16 cellular contexts compared by ENCODE assay signal in the genomic region with DNA sequence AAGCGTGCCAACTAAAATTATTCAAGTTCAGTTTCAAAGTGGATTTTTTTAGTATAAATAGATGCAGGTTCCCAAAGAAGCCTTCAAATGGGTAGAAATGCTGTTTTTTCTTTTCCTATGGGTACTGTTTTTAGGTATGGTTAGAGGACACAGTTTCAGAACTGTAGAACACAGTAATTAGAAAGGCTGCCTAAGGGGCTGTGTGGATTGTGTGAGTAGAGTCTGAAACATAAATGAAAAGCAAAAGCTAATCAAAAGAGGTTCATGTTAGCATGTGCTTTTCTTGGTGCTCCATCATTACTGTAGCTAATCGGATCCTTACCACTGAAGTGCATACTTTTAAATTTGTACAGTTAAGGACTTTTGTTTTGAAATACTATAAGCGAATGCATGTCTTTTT.
A peak's percentile ranks its signal among the peaks of the same experiment; 100 is the strongest.
DNase-seq lines count a peak whose midpoint lies in the region; ATAC-seq, FAIRE-seq and TF ChIP-seq lines count a peak whose summit lies in the region.
"Had no signal": no experiment of that assay in that cellular context is flagged by ENCODE, and none has a peak within 500 bp of the region (broad histone marks: within the 10 kb centered on the region; RNA-seq: fewer than 3 reads in every experiment).

No MANE protein-coding gene starts in this region.

- H4K20me1 ChIP-seq in GM12878 (ENCODE audit: control insufficient read depth, insufficient read depth) = no peaks in the 10 kb centered on the region

- TF ChIP-seq RAD21 in GM12878 (IDR thresholded peaks at IDR 0.05; ENCODE audit: insufficient read depth, low read depth, low read length) = no peak

- POLR2A ChIA-PET in GM12878 (lab: Charles Lee) = no interaction called here

- TF ChIP-seq POLR2A in GM12878 (IDR thresholded peaks at IDR 0.05; ENCODE audit: low read depth, low read length) (no peak), heart left ventricle (IDR thresholded peaks at IDR 0.05) (no peak)

- H2AFZ ChIP-seq in GM12878 (ENCODE audit: control insufficient read depth, low read depth, low read length) = no peak overlapping the region
- H2AFZ ChIP-seq: GM23338 had no signal

- H3K4me1 ChIP-seq in GM12878 (ENCODE audit: control insufficient read depth, insufficient read depth, low read length) = no peaks in the 10 kb centered on the region
- peaks cover 0 to 23% (median 2%) of the 10 kb centered on the region in 12 donors for H3K4me1 ChIP-seq in heart left ventricle

- SMC1A ChIA-PET in GM12878 (lab: Charles Lee; ENCODE audit: uncharacterized antibody, unreplicated experiment) = no interaction called here

- in situ Hi-C loops in GM12878 (cut with MboI) = no loop called here

- H3K36me3 Mint-ChIP-seq in natural killer cell (peaks cover 8% of the 10 kb centered on the region), memory B cell (peaks cover 8% of the 10 kb centered on the region)
- peaks cover 8% of the 10 kb centered on the region for H3K36me3 Mint-ChIP-seq in natural killer cell treated with Interleukin-12 subunit alpha and Interleukin-12 subunit beta and Interleukin-15 and Interleukin-18, amount 100 ng/mL, for 72 hours
- H3K36me3 Mint-ChIP-seq: CD4-positive, CD25-positive, alpha-beta regulatory T cell had no signal

- H3K9me3 Mint-ChIP-seq in natural killer cell (peaks cover 0 to 2% of the 10 kb centered on the region in 2 donors), memory B cell (peaks cover 5% of the 10 kb centered on the region)
- peaks cover 2% of the 10 kb centered on the region for H3K9me3 Mint-ChIP-seq in natural killer cell treated with Interleukin-12 subunit alpha and Interleukin-12 subunit beta and Interleukin-15 and Interleukin-18, amount 100 ng/mL, for 72 hours

- FAIRE-seq in GM12878 (lab: Jason Lieb, UNC) = no peak
- FAIRE-seq: GM18507, HepG2 had no signal

- CTCF ChIA-PET in GM12878 (lab: Yijun Ruan, JAX) = no interaction called here

- H3K4me1 Mint-ChIP-seq in natural killer cell = peaks cover 23 to 41% of the 10 kb centered on the region in 2 donors
- H3K4me1 Mint-ChIP-seq in natural killer cell treated with Interleukin-12 subunit alpha and Interleukin-12 subunit beta and Interleukin-15 and Interleukin-18, amount 100 ng/mL, for 72 hours (ENCODE audit: low read depth in 2 of 2) = peaks cover 19 to 41% of the 10 kb centered on the region in 2 donors
- H3K4me1 Mint-ChIP-seq in memory B cell = peaks cover 26% of the 10 kb centered on the region

- H3K4me3 ChIP-seq in GM12878 (no peak overlapping the region), heart left ventricle (no peak overlapping the region)
- H3K4me3 ChIP-seq: BLaER1 treated with 17β-estradiol and CSF1 and Interleukin-3, amounts not matched to agents 10 nM and 100 nM had no signal

- TF ChIP-seq EP300 in GM12878 (IDR thresholded peaks at IDR 0.05; ENCODE audit: borderline replicate concordance in 1 of 2, control insufficient read depth in 1 of 2, low read depth in 2 of 2, low read length in 2 of 2) = no peak

- no peak overlapping the region for H3K4me2 ChIP-seq in GM12878 (ENCODE audit: control insufficient read depth, insufficient read depth)
- H3K4me2 ChIP-seq: BLaER1 treated with 17β-estradiol and CSF1 and Interleukin-3, amounts not matched to agents 10 nM and 100 nM had no signal

- H3K27ac ChIP-seq in GM12878 (ENCODE audit: control insufficient read depth, insufficient read depth) (no peak overlapping the region), heart left ventricle (no peak overlapping the region)
- H3K27ac ChIP-seq: BLaER1 treated with 17β-estradiol and CSF1 and Interleukin-3, amounts not matched to agents 10 nM and 100 nM had no signal

- H3K36me3 ChIP-seq in GM12878 (ENCODE audit: control insufficient read depth in 2 of 2, insufficient read depth in 2 of 2, low read length in 1 of 2) (no peaks in the 10 kb centered on the region), heart left ventricle (no peaks in the 10 kb centered on the region)

- ATAC-seq in natural killer cell (no peak), GM12878 (peak; percentile 51), memory B cell (ENCODE audit: low read depth) (no peak), heart left ventricle (no peak), GM21390 (IDR thresholded peaks at IDR 0.05; ENCODE audit: unreplicated experiment) (no peak)
- no peak for ATAC-seq in natural killer cell treated with Interleukin-12 subunit alpha and Interleukin-12 subunit beta and Interleukin-15 and Interleukin-18, amount 100 ng/mL, for 72 hours
- ATAC-seq: HepG2 had no signal

- intact Hi-C loops in natural killer cell (cut with micrococcal nuclease) = no loop called here
- intact Hi-C loops in GM12878 (cut with micrococcal nuclease; ENCODE audit: unreplicated experiment) = no loop called here
- intact Hi-C loops in heart left ventricle (cut with DNase I) = loop anchor here in 2 of 10 donors (5.0 to 10.0 kb wide), 2 partner anchors 237 to 240 kb away; no protein-coding TSS in a partner anchor

- TF ChIP-seq CTCF in natural killer cell (IDR thresholded peaks at IDR 0.05) = no peak
- TF ChIP-seq CTCF in GM12878 (IDR thresholded peaks at IDR 0.05 in 2 of 3, conservative IDR thresholded peaks at IDR 0.05 in 1 of 3; ENCODE audit: control insufficient read depth in 2 of 3, extremely low read depth in 1 of 3, insufficient read depth in 1 of 3, low read depth in 3 of 3, low read length in 3 of 3) = no peak
- TF ChIP-seq CTCF in heart left ventricle (IDR thresholded peaks at IDR 0.05) = no peak

- H3K9ac ChIP-seq in GM12878 (ENCODE audit: control insufficient read depth, insufficient read depth, low read length) = no peak overlapping the region
- H3K9ac ChIP-seq: BLaER1 treated with 17β-estradiol and CSF1 and Interleukin-3, amounts not matched to agents 10 nM and 100 nM had no signal

- H3K27me3 Mint-ChIP-seq in natural killer cell (ENCODE audit: low read depth in 2 of 2) = no peaks in the 10 kb centered on the region
- no peaks in the 10 kb centered on the region for H3K27me3 Mint-ChIP-seq in natural killer cell treated with Interleukin-12 subunit alpha and Interleukin-12 subunit beta and Interleukin-15 and Interleukin-18, amount 100 ng/mL, for 72 hours
- no peaks in the 10 kb centered on the region for H3K27me3 Mint-ChIP-seq in memory B cell
- H3K27me3 Mint-ChIP-seq: CD4-positive, CD25-positive, alpha-beta regulatory T cell had no signal

- BruUV-seq in GM12878 (replicated peaks; lab: Mats Ljungman, UMichigan) = no TSS peak

- H3K9me3 ChIP-seq in GM12878 (replicated peaks; ENCODE audit: control insufficient read depth, insufficient read depth, low read length) = no peaks in the 10 kb centered on the region
- H3K9me3 ChIP-seq in heart left ventricle = peaks cover 0 to 14% (median 0%) of the 10 kb centered on the region in 12 donors

- H3K4me3 Mint-ChIP-seq in natural killer cell (no peak overlapping the region), memory B cell (no peak overlapping the region)
- H3K4me3 Mint-ChIP-seq in natural killer cell treated with Interleukin-12 subunit alpha and Interleukin-12 subunit beta and Interleukin-15 and Interleukin-18, amount 100 ng/mL, for 72 hours = no peak overlapping the region
- H3K4me3 Mint-ChIP-seq: CD4-positive, CD25-positive, alpha-beta regulatory T cell; GM23338 had no signal

- RAD21 ChIA-PET in GM12878 (lab: Charles Lee; ENCODE audit: unreplicated experiment) = no interaction called here

- DNase-seq in natural killer cell = no peak
- no peak for DNase-seq in natural killer cell treated with Interleukin-12 subunit alpha and Interleukin-12 subunit beta and Interleukin-15 and Interleukin-18, amount 100 ng/mL, for 72 hours (ENCODE audit: low spot score)
- no peak for DNase-seq in GM12878 (ENCODE audit: low read depth, low spot score)
- DNase-seq in memory B cell (ENCODE audit: low spot score in 2 of 2) = no peak
- DNase-seq in heart left ventricle = no peak
- DNase-seq in NCI-H526 (lab: John Stamatoyannopoulos, UW) = no peak
- DNase-seq: 8988T; ACHN; CD4-positive, CD25-positive, alpha-beta regulatory T cell; DMS 273 treated with DMSO at 0.1 percent for 48 hours; H9 had no signal

- 89% methylated on average over 3 of the region's 3 CpGs for WGBS in GM12878 (ENCODE audit: insufficient coverage, insufficient replicate concordance, low lambda C conversion rate, missing lambda C conversion rate)
- WGBS in heart left ventricle, 4 donors = 68 to 80% (median 74%) methylated on average over 3 of the region's 3 CpGs

- H3K27ac Mint-ChIP-seq in natural killer cell (peak overlapping the region; percentile 17 to 40), memory B cell (peak overlapping the region; percentile 72)
- H3K27ac Mint-ChIP-seq in natural killer cell treated with Interleukin-12 subunit alpha and Interleukin-12 subunit beta and Interleukin-15 and Interleukin-18, amount 100 ng/mL, for 72 hours = no peak overlapping the region

- no peaks in the 10 kb centered on the region for H3K79me2 ChIP-seq in GM12878 (ENCODE audit: control insufficient read depth, insufficient read depth, low read length)

- H3K27me3 ChIP-seq in GM12878 (replicated peaks in 1 of 2; ENCODE audit: control insufficient read depth in 2 of 2, insufficient read depth in 2 of 2, low read length in 1 of 2) (no peaks in the 10 kb centered on the region), heart left ventricle (no peaks in the 10 kb centered on the region)
- H3K27me3 ChIP-seq: BLaER1 treated with 17β-estradiol and CSF1 and Interleukin-3, amounts not matched to agents 10 nM and 100 nM had no signal

TF ChIP-seq in GM12878, 131 proteins besides CTCF, POLR2A, EP300 and RAD21:
- TF ChIP-seq, protein P1, sequence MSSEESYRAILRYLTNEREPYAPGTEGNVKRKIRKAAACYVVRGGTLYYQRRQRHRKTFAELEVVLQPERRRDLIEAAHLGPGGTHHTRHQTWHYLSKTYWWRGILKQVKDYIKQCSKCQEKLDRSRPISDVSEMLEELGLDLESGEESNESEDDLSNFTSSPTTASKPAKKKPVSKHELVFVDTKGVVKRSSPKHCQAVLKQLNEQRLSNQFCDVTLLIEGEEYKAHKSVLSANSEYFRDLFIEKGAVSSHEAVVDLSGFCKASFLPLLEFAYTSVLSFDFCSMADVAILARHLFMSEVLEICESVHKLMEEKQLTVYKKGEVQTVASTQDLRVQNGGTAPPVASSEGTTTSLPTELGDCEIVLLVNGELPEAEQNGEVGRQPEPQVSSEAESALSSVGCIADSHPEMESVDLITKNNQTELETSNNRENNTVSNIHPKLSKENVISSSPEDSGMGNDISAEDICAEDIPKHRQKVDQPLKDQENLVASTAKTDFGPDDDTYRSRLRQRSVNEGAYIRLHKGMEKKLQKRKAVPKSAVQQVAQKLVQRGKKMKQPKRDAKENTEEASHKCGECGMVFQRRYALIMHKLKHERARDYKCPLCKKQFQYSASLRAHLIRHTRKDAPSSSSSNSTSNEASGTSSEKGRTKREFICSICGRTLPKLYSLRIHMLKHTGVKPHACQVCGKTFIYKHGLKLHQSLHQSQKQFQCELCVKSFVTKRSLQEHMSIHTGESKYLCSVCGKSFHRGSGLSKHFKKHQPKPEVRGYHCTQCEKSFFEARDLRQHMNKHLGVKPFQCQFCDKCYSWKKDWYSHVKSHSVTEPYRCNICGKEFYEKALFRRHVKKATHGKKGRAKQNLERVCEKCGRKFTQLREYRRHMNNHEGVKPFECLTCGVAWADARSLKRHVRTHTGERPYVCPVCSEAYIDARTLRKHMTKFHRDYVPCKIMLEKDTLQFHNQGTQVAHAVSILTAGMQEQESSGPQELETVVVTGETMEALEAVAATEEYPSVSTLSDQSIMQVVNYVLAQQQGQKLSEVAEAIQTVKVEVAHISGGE (CRISPR knock-in tag; IDR thresholded peaks at IDR 0.05) = no peak
- no peak for TF ChIP-seq PAX8 (IDR thresholded peaks at IDR 0.05)

Comparison
In these comparisons a context has a peak if more than half of its experiments do, and no peak if none do; other contexts are left out.
1. H3K27ac Mint-ChIP-seq: peak in natural killer cell (2 of 2) and memory B cell (single experiment); none in natural killer cell treated with Interleukin-12 subunit alpha and Interleukin-12 subunit beta and Interleukin-15 and Interleukin-18, amount 100 ng/mL, for 72 hours (0 of 2).